ENCODE assay signal across 10 cellular contexts in the genomic region with DNA sequence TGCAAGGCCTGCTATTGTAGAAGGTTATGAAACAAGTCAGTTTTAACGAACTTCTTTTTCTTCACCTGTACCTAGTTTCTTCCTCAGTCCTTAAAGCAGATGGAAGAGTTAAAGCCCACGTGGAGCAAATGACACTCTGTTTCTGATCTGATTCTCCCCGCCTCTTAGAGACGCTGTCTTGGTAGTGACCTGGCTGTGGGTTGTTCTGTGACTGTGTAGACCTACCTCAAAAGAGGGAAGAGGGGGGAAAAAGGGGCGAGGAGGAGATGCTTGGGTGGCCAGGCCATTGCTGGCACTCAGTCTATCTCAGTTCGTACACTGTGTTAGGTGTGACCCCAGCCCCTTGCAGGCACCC. TPM values are rescaled to one million over a fixed set of nuclear protein-coding genes. Genes with fewer than 3 reads are reported as not detected.
DNase-seq lines count a peak whose midpoint lies in the region; ATAC-seq lines count a peak whose summit lies in the region.
"Had no signal": no experiment of that assay in that cellular context is flagged by ENCODE, and none has a peak within 500 bp of the region (broad histone marks: within the 10 kb centered on the region; RNA-seq: fewer than 3 reads in every experiment).

No MANE protein-coding gene starts in this region.

- H3K36me3 Mint-ChIP-seq in activated CD4-positive, alpha-beta T cell treated with anti-CD3 and anti-CD28 coated beads, Interleukin-2, amount 10 ng/mL, durations not matched to agents 24 days and 14 days (ENCODE audit: low read depth): no peaks in the 10 kb centered on the region
- H3K36me3 Mint-ChIP-seq in activated T-helper 2 cell treated with anti-CD3 and anti-CD28 coated beads, Interferon-gamma antibody, Interleukin-2, Interleukin-4, amounts not matched to agents 10 μg/mL and 5 μg/mL and 100 μg/mL, durations not matched to agents 14 hours and 24 hours and 36 hours (ENCODE audit: low read depth): no peaks in the 10 kb centered on the region
- no peaks in the 10 kb centered on the region for H3K36me3 Mint-ChIP-seq in stimulated activated effector memory CD8-positive, alpha-beta T cell treated with anti-CD3 and anti-CD28 coated beads, Interleukin-12 subunit alpha, Interleukin-12 subunit beta, amount 100 ng/mL, for 72 hours

- H3K27me3 Mint-ChIP-seq in activated CD4-positive, alpha-beta T cell treated with anti-CD3 and anti-CD28 coated beads, Interleukin-2, amount 10 ng/mL, durations not matched to agents 24 days and 14 days: peaks cover 32% of the 10 kb centered on the region
- H3K27me3 Mint-ChIP-seq in activated T-helper 2 cell treated with anti-CD3 and anti-CD28 coated beads, Interferon-gamma antibody, Interleukin-2, Interleukin-4, amounts not matched to agents 10 μg/mL and 5 μg/mL and 100 μg/mL, durations not matched to agents 14 hours and 24 hours and 36 hours (ENCODE audit: low read depth): peaks cover 37% of the 10 kb centered on the region

- peak overlapping the region; percentile 67 for H3K4me3 ChIP-seq in iPS-18a (ENCODE audit: low read length)

- H3K9me3 Mint-ChIP-seq in activated CD4-positive, alpha-beta T cell treated with anti-CD3 and anti-CD28 coated beads, Interleukin-2, amount 10 ng/mL, durations not matched to agents 24 days and 14 days: no peaks in the 10 kb centered on the region
- H3K9me3 Mint-ChIP-seq in activated T-helper 2 cell treated with anti-CD3 and anti-CD28 coated beads, Interferon-gamma antibody, Interleukin-2, Interleukin-4, amounts not matched to agents 10 μg/mL and 5 μg/mL and 100 μg/mL, durations not matched to agents 14 hours and 24 hours and 36 hours: no peaks in the 10 kb centered on the region
- H3K9me3 Mint-ChIP-seq in stimulated activated effector memory CD8-positive, alpha-beta T cell treated with anti-CD3 and anti-CD28 coated beads, Interleukin-12 subunit alpha, Interleukin-12 subunit beta, amount 100 ng/mL, for 72 hours: no peaks in the 10 kb centered on the region

- H3K36me3 ChIP-seq in iPS-18a (ENCODE audit: control insufficient read depth, low read depth, low read length): no peaks in the 10 kb centered on the region

- H3K27me3 ChIP-seq in iPS-18a (ENCODE audit: control insufficient read depth, insufficient read depth, low read length): peaks cover 41% of the 10 kb centered on the region

- H3K9me3 ChIP-seq in iPS-18a (ENCODE audit: control insufficient read depth, low read depth, low read length): no peaks in the 10 kb centered on the region

- H3K27ac ChIP-seq in iPS-18a (ENCODE audit: low read length): no peak overlapping the region

- H3K4me1 ChIP-seq in iPS-18a (ENCODE audit: control insufficient read depth, low read depth, low read length): peaks cover 11% of the 10 kb centered on the region

- H3K4me1 Mint-ChIP-seq in activated CD4-positive, alpha-beta T cell treated with anti-CD3 and anti-CD28 coated beads, Interleukin-2, amount 10 ng/mL, durations not matched to agents 24 days and 14 days: peaks cover 4% of the 10 kb centered on the region
- peaks cover 7% of the 10 kb centered on the region for H3K4me1 Mint-ChIP-seq in activated T-helper 2 cell treated with anti-CD3 and anti-CD28 coated beads, Interferon-gamma antibody, Interleukin-2, Interleukin-4, amounts not matched to agents 10 μg/mL and 5 μg/mL and 100 μg/mL, durations not matched to agents 14 hours and 24 hours and 36 hours (ENCODE audit: low read depth)
- peaks cover 10% of the 10 kb centered on the region for H3K4me1 Mint-ChIP-seq in stimulated activated effector memory CD8-positive, alpha-beta T cell treated with anti-CD3 and anti-CD28 coated beads, Interleukin-12 subunit alpha, Interleukin-12 subunit beta, amount 100 ng/mL, for 72 hours

- no peak overlapping the region for H3K9ac ChIP-seq in iPS-18a (ENCODE audit: low read length)

- peak; percentile 9 for ATAC-seq in stimulated activated effector memory CD8-positive, alpha-beta T cell treated with anti-CD3 and anti-CD28 coated beads, Interleukin-12 subunit alpha, Interleukin-12 subunit beta, amount 100 ng/mL, for 72 hours

- H3K4me3 Mint-ChIP-seq in activated CD4-positive, alpha-beta T cell treated with anti-CD3 and anti-CD28 coated beads, Interleukin-2, amount 10 ng/mL, durations not matched to agents 24 days and 14 days: peak overlapping the region; percentile 45
- peak overlapping the region; percentile 1 for H3K4me3 Mint-ChIP-seq in activated T-helper 2 cell treated with anti-CD3 and anti-CD28 coated beads, Interferon-gamma antibody, Interleukin-2, Interleukin-4, amounts not matched to agents 10 μg/mL and 5 μg/mL and 100 μg/mL, durations not matched to agents 14 hours and 24 hours and 36 hours (ENCODE audit: low read depth)
- peak overlapping the region; percentile 31 for H3K4me3 Mint-ChIP-seq in stimulated activated effector memory CD8-positive, alpha-beta T cell treated with anti-CD3 and anti-CD28 coated beads, Interleukin-12 subunit alpha, Interleukin-12 subunit beta, amount 100 ng/mL, for 72 hours

- DNase-seq in activated CD4-positive, alpha-beta T cell treated with anti-CD3 and anti-CD28 coated beads, Interleukin-2, amount 10 ng/mL, durations not matched to agents 24 days and 14 days: no peak
- no peak for DNase-seq in activated CD4-positive, alpha-beta T cell treated with anti-CD3 and anti-CD28 coated beads, Interleukin-2, amount 50 U/mL, for 4 hours
- no peak for DNase-seq in activated T-helper 2 cell treated with anti-CD3 and anti-CD28 coated beads, Interferon-gamma antibody, Interleukin-2, Interleukin-4, amounts not matched to agents 10 μg/mL and 5 μg/mL and 100 μg/mL, durations not matched to agents 14 hours and 24 hours and 36 hours (ENCODE audit: low spot score)
- DNase-seq in stimulated activated effector memory CD8-positive, alpha-beta T cell treated with anti-CD3 and anti-CD28 coated beads, Interleukin-12 subunit alpha, Interleukin-12 subunit beta, amount 100 ng/mL, for 72 hours (ENCODE audit: low spot score in 2 of 2): no peak
- DNase-seq in hippocampal formation (lab: John Stamatoyannopoulos, UW): no peak
- DNase-seq in A172 (ENCODE audit: low spot score): no peak
- DNase-seq in cortex of kidney (lab: John Stamatoyannopoulos, UW): no peak
- DNase-seq: activated CD4-positive, alpha-beta T cell treated with anti-CD3 and anti-CD28 coated beads, Interleukin-2, amount 50 U/mL, for 1 hour had no signal

- no peak overlapping the region for H3K27ac Mint-ChIP-seq in activated CD4-positive, alpha-beta T cell treated with anti-CD3 and anti-CD28 coated beads, Interleukin-2, amount 10 ng/mL, durations not matched to agents 24 days and 14 days
- H3K27ac Mint-ChIP-seq in activated T-helper 2 cell treated with anti-CD3 and anti-CD28 coated beads, Interferon-gamma antibody, Interleukin-2, Interleukin-4, amounts not matched to agents 10 μg/mL and 5 μg/mL and 100 μg/mL, durations not matched to agents 14 hours and 24 hours and 36 hours: no peak overlapping the region
- no peak overlapping the region for H3K27ac Mint-ChIP-seq in stimulated activated effector memory CD8-positive, alpha-beta T cell treated with anti-CD3 and anti-CD28 coated beads, Interleukin-12 subunit alpha, Interleukin-12 subunit beta, amount 100 ng/mL, for 72 hours

- intact Hi-C loops in activated CD4-positive, alpha-beta T cell treated with anti-CD3 and anti-CD28 coated beads, Interleukin-2, amount 10 ng/mL, durations not matched to agents 24 days and 14 days (cut with micrococcal nuclease): no loop called here
- intact Hi-C loops in activated T-helper 2 cell treated with anti-CD3 and anti-CD28 coated beads, Interferon-gamma antibody, Interleukin-2, Interleukin-4, amounts not matched to agents 10 μg/mL and 5 μg/mL and 100 μg/mL, durations not matched to agents 14 hours and 24 hours and 36 hours (cut with micrococcal nuclease): no loop called here

RNA-seq across cellular contexts. Expression of gene GFRA3, which starts 0.6 kb away (rescaled TPM):
- total RNA-seq in activated CD4-positive, alpha-beta T cell treated with anti-CD3 and anti-CD28 coated beads, Interleukin-2, amount 10 ng/mL, durations not matched to agents 24 days and 14 days: not detected in 2 replicates
- total RNA-seq in activated T-helper 2 cell treated with anti-CD3 and anti-CD28 coated beads, Interferon-gamma antibody, Interleukin-2, Interleukin-4, amounts not matched to agents 10 μg/mL and 5 μg/mL and 100 μg/mL, durations not matched to agents 14 hours and 24 hours and 36 hours: 0.16 and 0.32 TPM in 2 replicates
- not detected in 2 replicates for total RNA-seq in A172 (2014; rRNA removed; shearing (Covaris generic))
- total RNA-seq: mononuclear cell had no signal

RNA-seq across cellular contexts. Expression of gene CDC25C, which starts 57.8 kb away (rescaled TPM):
- 6.7 and 7.9 TPM in 2 replicates for total RNA-seq in activated CD4-positive, alpha-beta T cell treated with anti-CD3 and anti-CD28 coated beads, Interleukin-2, amount 10 ng/mL, durations not matched to agents 24 days and 14 days
- 8.4 and 9.0 TPM in 2 replicates for total RNA-seq in activated T-helper 2 cell treated with anti-CD3 and anti-CD28 coated beads, Interferon-gamma antibody, Interleukin-2, Interleukin-4, amounts not matched to agents 10 μg/mL and 5 μg/mL and 100 μg/mL, durations not matched to agents 14 hours and 24 hours and 36 hours
- total RNA-seq in A172 (2014; rRNA removed; shearing (Covaris generic)): 24.8 and 25.4 TPM in 2 replicates
